ENCODE assay signal across 18 cellular contexts in genomic region chr5:6399978-6400910, GRCh38. TPM values are rescaled to one million over a fixed set of nuclear protein-coding genes. Genes with fewer than 3 reads are reported as not detected.
DNase-seq lines count a peak whose midpoint lies in the region; ATAC-seq and TF ChIP-seq lines count a peak whose summit lies in the region.
"Had no signal": no experiment of that assay in that cellular context is flagged by ENCODE, and none has a peak within 500 bp of the region (broad histone marks: within the 10 kb centered on the region; RNA-seq: fewer than 3 reads in every experiment).

No MANE protein-coding gene starts in this region.

- DNase-seq in A172 (ENCODE audit: low spot score) (peak; percentile 76), astrocyte of the hippocampus (ENCODE audit: low read depth, low spot score) (peak; percentile 55), foreskin fibroblast (peak; percentile 13 to 22), DMS153 (lab: John Stamatoyannopoulos, UW) (no peak), NCI-H187 treated with DMSO at 0.1 percent for 48 hours (lab: John Stamatoyannopoulos, UW) (no peak)
- DNase-seq: ACHN; activated naive CD4-positive, alpha-beta T cell treated with anti-CD3 and anti-CD28 coated beads for 36 hours; Caco-2; central memory CD4-positive, alpha-beta T cell; mesendoderm; NCI-H1092; NCI-H345; ovary; stimulated activated CD4-positive, alpha-beta T cell treated with anti-CD3 and anti-CD28 coated beads, Interleukin-15, amount 100 ng/mL, for 24 hours had no signal

- ATAC-seq in GM21619 (IDR thresholded peaks at IDR 0.05; ENCODE audit: unreplicated experiment) (no peak), HG03095 (IDR thresholded peaks at IDR 0.05; ENCODE audit: unreplicated experiment) (no peak)

- CTCF ChIA-PET in HEK293 (lab: Yijun Ruan, JAX): interaction anchor here (0.6 to 1.1 kb wide), 2 partner anchors 11 to 21 kb away, joined by 3 read pairs; no protein-coding TSS in a partner anchor

- H3K27ac ChIP-seq in HEK293 (ENCODE audit: extremely low read depth, low read depth, low read length): no peak overlapping the region
- H3K27ac ChIP-seq: ovary had no signal

- H3K4me1 ChIP-seq in HEK293 (ENCODE audit: control insufficient read depth, insufficient read depth, low read length): peaks cover 4% of the 10 kb centered on the region; the same call in 1 of the 2 replicates
- H3K4me1 ChIP-seq: Caco-2 had no signal

- POLR2A ChIA-PET in HEK293 (lab: Yijun Ruan, JAX): interaction anchor here (0.5 kb wide), 1 partner anchor 13 kb away, joined by 4 read pairs; no protein-coding TSS in a partner anchor

- no peak for TF ChIP-seq CTCF in HEK293 (tag by site-specific recombination; IDR thresholded peaks at IDR 0.05)
- TF ChIP-seq CTCF in foreskin fibroblast (IDR thresholded peaks at IDR 0.05; ENCODE audit: low read depth, low read length): no peak

- H3K4me3 ChIP-seq in HEK293 (ENCODE audit: low read depth, low read length) (no peak overlapping the region), foreskin fibroblast (ENCODE audit: low read depth in 1 of 2, low read length in 2 of 2) (no peak overlapping the region)
- H3K4me3 ChIP-seq: ovary had no signal

- no peaks in the 10 kb centered on the region for H3K36me3 ChIP-seq in HEK293 (ENCODE audit: control insufficient read depth in 2 of 2, insufficient read depth in 1 of 2, low read length in 2 of 2)
- H3K36me3 ChIP-seq: ovary had no signal

- H3K9me3 ChIP-seq in HEK293 (ENCODE audit: control insufficient read depth, insufficient read depth, low read depth, low read length): no peaks in the 10 kb centered on the region
- H3K9me3 ChIP-seq: Caco-2, ovary had no signal

TF ChIP-seq in HEK293, 187 proteins besides CTCF, POLR2A, EP300 and RAD21:
- TF ChIP-seq ZNF426 (tag by site-specific recombination; IDR thresholded peaks at IDR 0.05): no peak
- peak; percentile 36; the same call in 1 of the 2 replicates for TF ChIP-seq ZNF629 (tag by site-specific recombination; IDR thresholded peaks at IDR 0.05)
- no peak for TF ChIP-seq ZFP37 (tag by site-specific recombination; IDR thresholded peaks at IDR 0.05)
- no peak for TF ChIP-seq HOXA7 (CRISPR knock-in tag; IDR thresholded peaks at IDR 0.05; ENCODE audit: borderline replicate concordance)
- no peak for TF ChIP-seq ZNF16 (tag by site-specific recombination; IDR thresholded peaks at IDR 0.05; ENCODE audit: low read depth)
- no peak for TF ChIP-seq ZNF394 (tag by site-specific recombination; IDR thresholded peaks at IDR 0.05; ENCODE audit: borderline replicate concordance)
- no peak for TF ChIP-seq ZNF792 (tag by site-specific recombination; IDR thresholded peaks at IDR 0.05)
- no peak for TF ChIP-seq ZNF600 (tag by site-specific recombination; IDR thresholded peaks at IDR 0.05)
- no peak for TF ChIP-seq ZBTB11 (tag by site-specific recombination; conservative IDR thresholded peaks at IDR 0.05; ENCODE audit: low read depth)
- TF ChIP-seq, protein P1, sequence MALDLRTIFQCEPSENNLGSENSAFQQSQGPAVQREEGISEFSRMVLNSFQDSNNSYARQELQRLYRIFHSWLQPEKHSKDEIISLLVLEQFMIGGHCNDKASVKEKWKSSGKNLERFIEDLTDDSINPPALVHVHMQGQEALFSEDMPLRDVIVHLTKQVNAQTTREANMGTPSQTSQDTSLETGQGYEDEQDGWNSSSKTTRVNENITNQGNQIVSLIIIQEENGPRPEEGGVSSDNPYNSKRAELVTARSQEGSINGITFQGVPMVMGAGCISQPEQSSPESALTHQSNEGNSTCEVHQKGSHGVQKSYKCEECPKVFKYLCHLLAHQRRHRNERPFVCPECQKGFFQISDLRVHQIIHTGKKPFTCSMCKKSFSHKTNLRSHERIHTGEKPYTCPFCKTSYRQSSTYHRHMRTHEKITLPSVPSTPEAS (tag by site-specific recombination; IDR thresholded peaks at IDR 0.05): 0 out of 2 replicates have a peak, but pooled peaks have one; percentile 17
- TF ChIP-seq ZNF324 (tag by site-specific recombination; IDR thresholded peaks at IDR 0.05): no peak
- TF ChIP-seq, protein P2, sequence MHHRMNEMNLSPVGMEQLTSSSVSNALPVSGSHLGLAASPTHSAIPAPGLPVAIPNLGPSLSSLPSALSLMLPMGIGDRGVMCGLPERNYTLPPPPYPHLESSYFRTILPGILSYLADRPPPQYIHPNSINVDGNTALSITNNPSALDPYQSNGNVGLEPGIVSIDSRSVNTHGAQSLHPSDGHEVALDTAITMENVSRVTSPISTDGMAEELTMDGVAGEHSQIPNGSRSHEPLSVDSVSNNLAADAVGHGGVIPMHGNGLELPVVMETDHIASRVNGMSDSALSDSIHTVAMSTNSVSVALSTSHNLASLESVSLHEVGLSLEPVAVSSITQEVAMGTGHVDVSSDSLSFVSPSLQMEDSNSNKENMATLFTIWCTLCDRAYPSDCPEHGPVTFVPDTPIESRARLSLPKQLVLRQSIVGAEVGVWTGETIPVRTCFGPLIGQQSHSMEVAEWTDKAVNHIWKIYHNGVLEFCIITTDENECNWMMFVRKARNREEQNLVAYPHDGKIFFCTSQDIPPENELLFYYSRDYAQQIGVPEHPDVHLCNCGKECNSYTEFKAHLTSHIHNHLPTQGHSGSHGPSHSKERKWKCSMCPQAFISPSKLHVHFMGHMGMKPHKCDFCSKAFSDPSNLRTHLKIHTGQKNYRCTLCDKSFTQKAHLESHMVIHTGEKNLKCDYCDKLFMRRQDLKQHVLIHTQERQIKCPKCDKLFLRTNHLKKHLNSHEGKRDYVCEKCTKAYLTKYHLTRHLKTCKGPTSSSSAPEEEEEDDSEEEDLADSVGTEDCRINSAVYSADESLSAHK (tag by site-specific recombination; IDR thresholded peaks at IDR 0.05): no peak
- TF ChIP-seq HOXD13 (CRISPR knock-in tag; IDR thresholded peaks at IDR 0.05; ENCODE audit: borderline replicate concordance): no peak

RNA-seq across cellular contexts. Expression of gene MED10, which starts 21.9 kb away (rescaled TPM):
- 20.5 and 28.6 TPM in 2 replicates for total RNA-seq in A172 (2014; rRNA removed; shearing (Covaris generic))

RNA-seq across cellular contexts. Expression of gene UBE2QL1, which starts 48.4 kb away (rescaled TPM):
- 0.65 and 1.9 TPM in 2 replicates for total RNA-seq in A172 (2014; rRNA removed; shearing (Covaris generic))
- total RNA-seq: activated naive CD4-positive, alpha-beta T cell treated with anti-CD3 and anti-CD28 coated beads for 36 hours; Caco-2; epithelial cell of proximal tubule had no signal

Comparison
In these comparisons a context has a peak if more than half of its experiments do, and no peak if none do; other contexts are left out.
1. DNase-seq: peak in A172 (single experiment), astrocyte of the hippocampus (single experiment) and foreskin fibroblast (2 of 2); none in DMS153 (single experiment) and NCI-H187 treated with DMSO at 0.1 percent for 48 hours (single experiment).